8 cellular contexts compared by ENCODE assay signal in the genomic region with DNA sequence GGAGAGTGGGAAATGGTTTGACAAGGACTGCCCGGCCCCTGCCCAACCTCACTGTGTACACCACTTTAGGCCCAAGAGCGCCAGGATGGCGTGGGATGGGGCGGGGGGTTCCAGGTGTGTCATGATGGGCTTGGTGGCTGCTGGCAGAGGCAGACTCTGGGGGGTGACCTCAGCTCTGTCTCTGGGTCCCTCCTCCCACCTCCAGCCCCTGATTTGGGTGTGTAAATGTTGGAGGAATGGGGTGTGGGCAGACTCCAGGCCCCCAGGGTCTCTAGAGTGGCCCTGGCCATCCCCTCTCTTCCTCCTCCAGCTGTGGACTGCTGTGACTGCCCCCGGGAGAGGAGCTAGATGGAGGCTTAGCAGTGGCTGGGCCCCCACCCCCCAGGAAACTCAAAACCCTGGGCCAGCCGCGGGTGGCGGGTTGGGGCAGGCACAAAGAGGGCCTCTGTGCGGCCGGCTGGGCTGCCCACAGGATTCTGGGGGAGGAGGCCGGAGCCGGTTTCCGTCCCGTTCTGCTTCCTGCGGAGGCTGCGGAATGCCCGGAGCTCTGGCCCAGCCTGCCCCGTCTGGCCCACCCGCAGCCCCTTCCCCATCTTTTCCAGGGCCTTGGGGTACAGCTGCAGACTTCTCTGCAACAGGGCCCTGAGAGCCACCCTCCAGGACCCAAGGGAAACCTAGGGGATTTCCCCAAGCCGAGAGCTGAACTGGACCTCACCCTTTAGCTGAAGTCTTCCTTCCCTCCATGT. TPM values are rescaled to one million over a fixed set of nuclear protein-coding genes. Genes with fewer than 3 reads are reported as not detected.
DNase-seq lines count a peak whose midpoint lies in the region; ATAC-seq and TF ChIP-seq lines count a peak whose summit lies in the region.

No MANE protein-coding gene starts in this region.

- 23% methylated on average over 20 of the region's 20 CpGs for WGBS in smooth muscle cell (ENCODE audit: low lambda C conversion rate)

- H3K27ac ChIP-seq in smooth muscle cell (ENCODE audit: low read depth): peak overlapping the region; percentile 95

- no peak overlapping the region for H2AFZ ChIP-seq in smooth muscle cell (ENCODE audit: low read depth)

- no peaks in the 10 kb centered on the region for H3K27me3 Mint-ChIP-seq in T-helper 17 cell

- H3K79me2 ChIP-seq in smooth muscle cell (ENCODE audit: low read depth): peaks cover 95% of the 10 kb centered on the region

- no peak for TF ChIP-seq CTCF in smooth muscle cell (IDR thresholded peaks at IDR 0.05; ENCODE audit: borderline replicate concordance, insufficient read depth, poor library complexity, severe bottlenecking)

- peak overlapping the region; percentile 86 for H3K4me2 ChIP-seq in smooth muscle cell

- DNase-seq in T-helper 17 cell (no peak), hypothalamus (lab: John Stamatoyannopoulos, UW) (peak in 45 of 51 donors; percentile 30 to 91 (median 78)), smooth muscle cell (lab: John Stamatoyannopoulos, UW; ENCODE audit: unreplicated experiment) (no peak), NCI-H1048 (lab: John Stamatoyannopoulos, UW) (no peak), NCI-H226 (no peak), A172 (ENCODE audit: low spot score) (no peak)

- no peaks in the 10 kb centered on the region for H3K9me3 ChIP-seq in T-helper 17 cell (ENCODE audit: control insufficient read depth, low read length, poor library complexity, severe bottlenecking)
- no peaks in the 10 kb centered on the region for H3K9me3 ChIP-seq in smooth muscle cell (replicated peaks; ENCODE audit: low read depth)

- ATAC-seq in GM19023 (IDR thresholded peaks at IDR 0.05; ENCODE audit: unreplicated experiment) (peak; percentile 18), T-helper 17 cell (no peak), HG03571 (IDR thresholded peaks at IDR 0.05; ENCODE audit: unreplicated experiment) (no peak)

- peaks cover 52% of the 10 kb centered on the region for H3K4me1 ChIP-seq in smooth muscle cell (ENCODE audit: low read depth)

- no peaks in the 10 kb centered on the region for H3K27me3 ChIP-seq in smooth muscle cell (ENCODE audit: low read depth)

- H3K4me3 ChIP-seq in smooth muscle cell: no peak overlapping the region

- H3K9ac ChIP-seq in smooth muscle cell (ENCODE audit: low read depth): peak overlapping the region; percentile 29

- H3K27ac Mint-ChIP-seq in T-helper 17 cell: peak overlapping the region; percentile 21

- H3K36me3 Mint-ChIP-seq in T-helper 17 cell (ENCODE audit: low read depth): peaks cover 2% of the 10 kb centered on the region

- no peak overlapping the region for H3K4me3 Mint-ChIP-seq in T-helper 17 cell

- peaks cover 95% of the 10 kb centered on the region for H4K20me1 ChIP-seq in smooth muscle cell (ENCODE audit: low read depth)

- H3K36me3 ChIP-seq in smooth muscle cell (ENCODE audit: low read depth): no peaks in the 10 kb centered on the region

- H3F3A ChIP-seq in smooth muscle cell (ENCODE audit: low read depth): peaks cover 27% of the 10 kb centered on the region

- peaks cover 27% of the 10 kb centered on the region for H3K4me1 Mint-ChIP-seq in T-helper 17 cell

RNA-seq across cellular contexts. Expression of gene CXXC5, which starts 23.1 kb away (rescaled TPM):
- total RNA-seq in T-helper 17 cell (1 to 10 TPM; 3.2 to 4.3 TPM), smooth muscle cell (85.5 and 103 TPM in 2 replicates)
- 139 and 175 TPM in 2 replicates for polyA plus RNA-seq in smooth muscle cell
- total RNA-seq in A172 (2014; rRNA removed; shearing (Covaris generic)): 162 and 189 TPM in 2 replicates

Comparison
In these comparisons a context has a peak if more than half of its experiments do, and no peak if none do; other contexts are left out.
1. DNase-seq: peak in hypothalamus (45 of 51); none in T-helper 17 cell (0 of 3), smooth muscle cell (single experiment), NCI-H1048 (single experiment), NCI-H226 (single experiment) and A172 (single experiment).
2. RNA of gene CXXC5, which starts 23.1 kb away (total RNA-seq): 162 to 189 TPM in A172 and 85.5 to 103 TPM in smooth muscle cell; 3.2 to 4.3 TPM in T-helper 17 cell; every median in the first group is over 10 times any median in the second.